In genomic region chr10:102492983-102493382, GRCh38 we compare ENCODE assay signal across 13 cellular contexts. TPM values are rescaled to one million over a fixed set of nuclear protein-coding genes. Genes with fewer than 3 reads are reported as not detected.
DNase-seq lines count a peak whose midpoint lies in the region; ATAC-seq and TF ChIP-seq lines count a peak whose summit lies in the region.
"Had no signal": no experiment of that assay in that cellular context is flagged by ENCODE, and none has a peak within 500 bp of the region (broad histone marks: within the 10 kb centered on the region; RNA-seq: fewer than 3 reads in every experiment).

No MANE protein-coding gene starts in this region.

- H3K36me3 Mint-ChIP-seq in stimulated activated naive CD8-positive, alpha-beta T cell treated with anti-CD3 and anti-CD28 coated beads, Interleukin-15, Interleukin-2, amounts not matched to agents 100 ng/mL and 50 ng/mL, for 24 hours (ENCODE audit: low read depth): peaks cover 18% of the 10 kb centered on the region
- peaks cover under 1% of the 10 kb centered on the region for H3K36me3 Mint-ChIP-seq in neural crest cell (ENCODE audit: low read depth)
- H3K36me3 Mint-ChIP-seq in CD4-positive, alpha-beta memory T cell: peaks cover 4 to 38% of the 10 kb centered on the region in 2 donors

- H3K9me3 Mint-ChIP-seq in stimulated activated naive CD8-positive, alpha-beta T cell treated with anti-CD3 and anti-CD28 coated beads, Interleukin-15, Interleukin-2, amounts not matched to agents 100 ng/mL and 50 ng/mL, for 24 hours: no peaks in the 10 kb centered on the region
- no peaks in the 10 kb centered on the region for H3K9me3 Mint-ChIP-seq in neural crest cell
- no peaks in the 10 kb centered on the region for H3K9me3 Mint-ChIP-seq in CD4-positive, alpha-beta memory T cell
- H3K9me3 Mint-ChIP-seq: activated B cell treated with CpG ODN at 0.5 μM for 24 hours, memory B cell had no signal

- no peaks in the 10 kb centered on the region for H3K27me3 Mint-ChIP-seq in stimulated activated naive CD8-positive, alpha-beta T cell treated with anti-CD3 and anti-CD28 coated beads, Interleukin-15, Interleukin-2, amounts not matched to agents 100 ng/mL and 50 ng/mL, for 24 hours
- no peaks in the 10 kb centered on the region for H3K27me3 Mint-ChIP-seq in neural crest cell (ENCODE audit: low read depth)
- no peaks in the 10 kb centered on the region for H3K27me3 Mint-ChIP-seq in CD4-positive, alpha-beta memory T cell
- H3K27me3 Mint-ChIP-seq: activated B cell treated with CpG ODN at 0.5 μM for 24 hours, memory B cell had no signal

- CTCF ChIA-PET in CD4-positive, alpha-beta memory T cell (lab: Charles Lee; ENCODE audit: partially characterized antibody): no interaction called here

- intact Hi-C loops in esophagus squamous epithelium (cut with DNase I): no loop called here
- intact Hi-C loops in CD4-positive, alpha-beta memory T cell (cut with micrococcal nuclease): no loop called here

- H3K27ac ChIP-seq in esophagus squamous epithelium: peak overlapping the region; percentile 72 to 82 (median 78)
- no peak overlapping the region for H3K27ac ChIP-seq in CD4-positive, alpha-beta memory T cell (ENCODE audit: low read depth, low read length)

- H3K4me1 Mint-ChIP-seq in stimulated activated naive CD8-positive, alpha-beta T cell treated with anti-CD3 and anti-CD28 coated beads, Interleukin-15, Interleukin-2, amounts not matched to agents 100 ng/mL and 50 ng/mL, for 24 hours (ENCODE audit: low read depth): peaks cover 15% of the 10 kb centered on the region
- no peaks in the 10 kb centered on the region for H3K4me1 Mint-ChIP-seq in neural crest cell
- peaks cover 15 to 33% (median 21%) of the 10 kb centered on the region in 4 donors for H3K4me1 Mint-ChIP-seq in CD4-positive, alpha-beta memory T cell

- peak overlapping the region in 1 of 4 donors; percentile 8 for H3K4me3 ChIP-seq in esophagus squamous epithelium
- no peak overlapping the region for H3K4me3 ChIP-seq in CD4-positive, alpha-beta memory T cell (ENCODE audit: low read length in 2 of 2)
- H3K4me3 ChIP-seq: MG63, thoracic aorta had no signal

- no peak overlapping the region for H3K4me3 Mint-ChIP-seq in stimulated activated naive CD8-positive, alpha-beta T cell treated with anti-CD3 and anti-CD28 coated beads, Interleukin-15, Interleukin-2, amounts not matched to agents 100 ng/mL and 50 ng/mL, for 24 hours
- H3K4me3 Mint-ChIP-seq in neural crest cell: no peak overlapping the region
- no peak overlapping the region for H3K4me3 Mint-ChIP-seq in CD4-positive, alpha-beta memory T cell
- H3K4me3 Mint-ChIP-seq: activated B cell treated with CpG ODN at 0.5 μM for 24 hours, memory B cell had no signal

- no peak for DNase-seq in stimulated activated naive CD8-positive, alpha-beta T cell treated with anti-CD3 and anti-CD28 coated beads, Interleukin-15, Interleukin-2, amounts not matched to agents 100 U/mL and 50 U/mL, for 24 hours
- DNase-seq in esophagus squamous epithelium (lab: John Stamatoyannopoulos, UW) (no peak), neural crest cell (ENCODE audit: low read depth, low spot score) (no peak), MV-4-11 (lab: John Stamatoyannopoulos, UW) (no peak)
- DNase-seq in CD4-positive, alpha-beta memory T cell: no peak
- DNase-seq: activated B cell treated with CpG ODN at 0.5 μM for 24 hours, MG63, PC-3 had no signal

- POLR2A ChIA-PET in CD4-positive, alpha-beta memory T cell (lab: Charles Lee; ENCODE audit: partially characterized antibody): no interaction called here

- peaks cover 9 to 50% (median 12%) of the 10 kb centered on the region in 3 donors for H3K36me3 ChIP-seq in esophagus squamous epithelium
- peaks cover 24% of the 10 kb centered on the region for H3K36me3 ChIP-seq in CD4-positive, alpha-beta memory T cell (ENCODE audit: insufficient read depth, low read length)

- H3K27ac Mint-ChIP-seq in stimulated activated naive CD8-positive, alpha-beta T cell treated with anti-CD3 and anti-CD28 coated beads, Interleukin-15, Interleukin-2, amounts not matched to agents 100 ng/mL and 50 ng/mL, for 24 hours: peak overlapping the region; percentile 61
- H3K27ac Mint-ChIP-seq in neural crest cell (ENCODE audit: unreplicated experiment): peak overlapping the region; percentile 81
- H3K27ac Mint-ChIP-seq in CD4-positive, alpha-beta memory T cell: peak overlapping the region in 3 of 7 donors; percentile 44 to 60 (median 57)
- H3K27ac Mint-ChIP-seq: activated B cell treated with CpG ODN at 0.5 μM for 24 hours had no signal

- peaks cover 22 to 44% (median 31%) of the 10 kb centered on the region in 3 donors for H3K4me1 ChIP-seq in esophagus squamous epithelium
- H3K4me1 ChIP-seq in CD4-positive, alpha-beta memory T cell (ENCODE audit: insufficient read depth, low read length): peaks cover 4% of the 10 kb centered on the region

- no peak for TF ChIP-seq POLR2A in esophagus squamous epithelium (IDR thresholded peaks at IDR 0.05)

- 18 to 19% methylated on average over 2 of the region's 2 CpGs for WGBS in esophagus squamous epithelium, 2 donors

- H3K27me3 ChIP-seq in esophagus squamous epithelium: no peaks in the 10 kb centered on the region
- no peaks in the 10 kb centered on the region for H3K27me3 ChIP-seq in CD4-positive, alpha-beta memory T cell (ENCODE audit: insufficient read depth, low read length)
- H3K27me3 ChIP-seq: MG63 had no signal

- no peaks in the 10 kb centered on the region for H3K9me3 ChIP-seq in esophagus squamous epithelium
- H3K9me3 ChIP-seq in CD4-positive, alpha-beta memory T cell (ENCODE audit: control insufficient read depth in 1 of 2, low read length in 2 of 2): no peaks in the 10 kb centered on the region
- H3K9me3 ChIP-seq: MG63, thoracic aorta had no signal

- no peak for TF ChIP-seq CTCF in esophagus squamous epithelium (IDR thresholded peaks at IDR 0.05)
- TF ChIP-seq CTCF in neural crest cell (conservative IDR thresholded peaks at IDR 0.05): no peak

- ATAC-seq in stimulated activated naive CD8-positive, alpha-beta T cell treated with anti-CD3 and anti-CD28 coated beads, Interleukin-15, Interleukin-2, amounts not matched to agents 100 U/mL and 50 U/mL, for 24 hours: no peak
- ATAC-seq in HG03139 (IDR thresholded peaks at IDR 0.05; ENCODE audit: unreplicated experiment) (no peak), HG02884 (IDR thresholded peaks at IDR 0.05; ENCODE audit: unreplicated experiment) (no peak)
- ATAC-seq: PC-3 had no signal

RNA-seq across cellular contexts. Expression of gene ACTR1A, which starts 9.5 kb away (rescaled TPM):
- 10 to 100 TPM; 68.0 to 85.6 (median 82.3) TPM for total RNA-seq in esophagus squamous epithelium
- 139 and 144 TPM in 2 replicates for total RNA-seq in neural crest cell
- 10 to 100 TPM; 54.9 to 60.0 TPM for total RNA-seq in CD4-positive, alpha-beta memory T cell
- 10 to 100 TPM; 69.9 to 72.3 TPM for polyA plus RNA-seq in CD4-positive, alpha-beta memory T cell

RNA-seq across cellular contexts. Expression of gene SUFU, which starts 10.8 kb away (rescaled TPM):
- total RNA-seq in esophagus squamous epithelium: 1 to 10 TPM; 5.0 to 8.9 (median 6.8) TPM
- total RNA-seq in neural crest cell: 27.1 and 30.9 TPM in 2 replicates
- total RNA-seq in CD4-positive, alpha-beta memory T cell: 10 to 100 TPM; 20.5 to 22.0 TPM
- 10 to 100 TPM in 1 of 2 donors, 1 to 10 TPM in 1; 2.0 to 12.6 TPM for polyA plus RNA-seq in CD4-positive, alpha-beta memory T cell

RNA-seq across cellular contexts. Expression of gene C10orf95, which starts 41.6 kb away (rescaled TPM):
- 1 to 10 TPM in 2 of 4 donors, under 1 TPM in 1, not detected in 1; 0.23 to 1.9 (median 1.1) TPM for total RNA-seq in esophagus squamous epithelium
- 0.21 and 0.27 TPM in 2 replicates for total RNA-seq in neural crest cell
- 1 to 10 TPM in 1 of 2 experiments, under 1 TPM in 1; 0.89 to 1.6 TPM for total RNA-seq in CD4-positive, alpha-beta memory T cell
- under 1 TPM; 0.41 to 0.42 TPM for polyA plus RNA-seq in CD4-positive, alpha-beta memory T cell
- total RNA-seq: thoracic aorta had no signal
